ENCODE assay signal across 8 cellular contexts in the genomic region with DNA sequence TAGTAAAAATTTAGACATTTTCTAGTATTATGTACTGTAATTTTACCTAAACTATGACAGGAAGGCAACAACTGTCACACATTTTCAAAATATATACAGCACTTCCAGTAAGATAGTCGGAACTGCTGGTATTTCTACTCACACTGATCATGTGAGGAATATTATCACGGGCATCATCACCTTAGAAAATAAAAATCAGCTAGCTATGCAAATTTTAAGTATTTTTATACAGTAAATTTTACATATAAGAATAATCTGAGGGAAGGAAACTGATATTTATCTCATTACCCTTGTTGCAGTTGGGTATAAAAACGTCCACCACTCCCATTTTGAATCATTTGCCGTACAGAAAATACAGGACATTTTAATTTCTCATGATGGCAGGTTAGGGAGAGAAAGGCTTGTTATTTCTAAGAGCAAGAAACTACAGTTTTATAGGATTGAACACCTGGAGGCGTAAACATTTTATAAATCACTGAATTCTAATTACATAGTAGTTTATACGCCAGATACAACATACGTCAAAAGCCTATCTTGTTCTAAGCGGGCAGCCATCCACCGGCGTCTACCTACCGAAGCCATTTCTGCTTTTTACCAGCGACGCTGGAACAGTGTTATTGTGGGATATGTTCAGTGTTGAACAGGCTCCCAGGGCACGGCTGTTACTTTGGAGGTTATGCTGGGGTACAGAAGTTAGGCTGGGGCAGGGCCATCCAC. TPM values are rescaled to one million over a fixed set of nuclear protein-coding genes. Genes with fewer than 3 reads are reported as not detected.
A peak's percentile ranks its signal among the peaks of the same experiment; 100 is the strongest.
DNase-seq lines count a peak whose midpoint lies in the region; ATAC-seq and TF ChIP-seq lines count a peak whose summit lies in the region.

No MANE protein-coding gene starts in this region.

- peaks cover 6% of the 10 kb centered on the region for H3K79me2 ChIP-seq in mesendoderm (ENCODE audit: control insufficient read depth, insufficient read depth, low read length)

- H4K8ac ChIP-seq in mesendoderm (ENCODE audit: low read depth, low read length), result no peak overlapping the region

- TF ChIP-seq CTCF in right atrium auricular region (IDR thresholded peaks at IDR 0.05), result no peak
- TF ChIP-seq CTCF in upper lobe of right lung (IDR thresholded peaks at IDR 0.05), result no peak
- no peak for TF ChIP-seq CTCF in GM13977 (IDR thresholded peaks at IDR 0.05; ENCODE audit: extremely low read depth, insufficient read depth, missing control alignments)

- no peak overlapping the region for H4K5ac ChIP-seq in mesendoderm (ENCODE audit: low read length)

- no peak overlapping the region for H2BK15ac ChIP-seq in mesendoderm (replicated peaks; ENCODE audit: low read depth)

- H2BK120ac ChIP-seq in mesendoderm (ENCODE audit: low read depth, low read length), result no peak overlapping the region

- H3K4ac ChIP-seq in mesendoderm (ENCODE audit: low read depth, low read length), result peak overlapping the region; percentile 41

- ATAC-seq in left cardiac atrium (no peak), upper lobe of right lung (no peak)

- H3K56ac ChIP-seq in mesendoderm (ENCODE audit: low read length), result peak overlapping the region; percentile 92

- H3K4me1 ChIP-seq in right atrium auricular region, result peaks cover 0 to 21% of the 10 kb centered on the region in 2 donors
- peaks cover 2% of the 10 kb centered on the region for H3K4me1 ChIP-seq in mesendoderm (ENCODE audit: control insufficient read depth, low read depth, low read length)
- H3K4me1 ChIP-seq in upper lobe of right lung, result peaks cover 19% of the 10 kb centered on the region

- intact Hi-C loops in left cardiac atrium (cut with DNase I), result loop anchor here in 1 of 2 donors (2.0 to 5.0 kb wide), 2 partner anchors 33 to 448 kb away; no protein-coding TSS in a partner anchor
- intact Hi-C loops in upper lobe of right lung (cut with DNase I), result no loop called here

- H2BK5ac ChIP-seq in mesendoderm (ENCODE audit: low read length), result peak overlapping the region; percentile 49

- H3K9me3 ChIP-seq in right atrium auricular region (no peaks in the 10 kb centered on the region), upper lobe of right lung (no peaks in the 10 kb centered on the region)

- H3K23ac ChIP-seq in mesendoderm (ENCODE audit: low read length), result no peak overlapping the region

- peak overlapping the region; percentile 83 for H3K4me2 ChIP-seq in mesendoderm (ENCODE audit: low read length)

- WGBS in mesendoderm (ENCODE audit: extremely low coverage, insufficient coverage, low lambda C conversion rate), result no CpG with 5 or more reads among the region's 14 CpGs

- no peaks in the 10 kb centered on the region for H3K36me3 ChIP-seq in right atrium auricular region
- no peaks in the 10 kb centered on the region for H3K36me3 ChIP-seq in mesendoderm (ENCODE audit: control insufficient read depth, insufficient read depth, low read length)
- no peaks in the 10 kb centered on the region for H3K36me3 ChIP-seq in upper lobe of right lung

- no peak overlapping the region for H3K18ac ChIP-seq in mesendoderm (ENCODE audit: low read length)

- peak overlapping the region; percentile 98 to 99 for H3K27ac ChIP-seq in right atrium auricular region
- peak overlapping the region; percentile 95 for H3K27ac ChIP-seq in caudate nucleus (ENCODE audit: low read depth, low read length)
- H3K27ac ChIP-seq in mesendoderm (ENCODE audit: low read depth, low read length), result peak overlapping the region; percentile 97
- H3K27ac ChIP-seq in upper lobe of right lung, result peak overlapping the region; percentile 99

- H3K79me1 ChIP-seq in mesendoderm (ENCODE audit: low read length), result peaks cover 3% of the 10 kb centered on the region

- in situ Hi-C loops in GM13977 (cut with MboI; ENCODE audit: low pct_unique_long_range_greater_than_20kb, low sequenced_read_pairs, unreplicated experiment), result loop anchor here (25.0 kb wide), 2 partner anchors 203 to 453 kb away; no protein-coding TSS in a partner anchor

- no peak overlapping the region for H2AK5ac ChIP-seq in mesendoderm (ENCODE audit: low read length)

- DNase-seq in right atrium auricular region (ENCODE audit: low spot score) (no peak), left cardiac atrium (no peak), NCI-H748 (lab: John Stamatoyannopoulos, UW; ENCODE audit: unreplicated experiment) (peak; percentile 62), caudate nucleus (lab: John Stamatoyannopoulos, UW) (peak in 2 of 61 donors; percentile 52 to 69), mesendoderm (no peak), upper lobe of right lung (no peak), islet precursor cell (no peak), GM13977 (ENCODE audit: low spot score) (no peak)

- H3K27me3 ChIP-seq in right atrium auricular region (no peaks in the 10 kb centered on the region), mesendoderm (ENCODE audit: insufficient read depth, low read length, poor library complexity) (no peaks in the 10 kb centered on the region), upper lobe of right lung (no peaks in the 10 kb centered on the region)

- H3K4me3 ChIP-seq in right atrium auricular region (peak overlapping the region; percentile 76 to 90), mesendoderm (ENCODE audit: low read length) (peak overlapping the region; percentile 30), upper lobe of right lung (peak overlapping the region; percentile 77)

- peak overlapping the region; percentile 79 for H3K9ac ChIP-seq in mesendoderm (ENCODE audit: low read length)

RNA-seq across cellular contexts. Expression of gene TNPO1, which starts 0.7 kb away (rescaled TPM):
- 10 to 100 TPM; 62.4 to 82.2 TPM for total RNA-seq in right atrium auricular region
- total RNA-seq in left cardiac atrium, result 10 to 100 TPM; 64.2 to 71.5 TPM
- polyA plus RNA-seq in mesendoderm (2013, experiment 1 of 2), result 124 TPM
- polyA plus RNA-seq in mesendoderm (2013, experiment 2 of 2), result 126 TPM
- 106 TPM for total RNA-seq in upper lobe of right lung

Comparison
In these comparisons a context has a peak if more than half of its experiments do, and no peak if none do; other contexts are left out.
1. H3K4me3 ChIP-seq: peak in every context shown above with its lines; median percentile 83 in right atrium auricular region; 77 in upper lobe of right lung; 30 in mesendoderm.